2 cellular contexts compared by ENCODE assay signal in the genomic region with DNA sequence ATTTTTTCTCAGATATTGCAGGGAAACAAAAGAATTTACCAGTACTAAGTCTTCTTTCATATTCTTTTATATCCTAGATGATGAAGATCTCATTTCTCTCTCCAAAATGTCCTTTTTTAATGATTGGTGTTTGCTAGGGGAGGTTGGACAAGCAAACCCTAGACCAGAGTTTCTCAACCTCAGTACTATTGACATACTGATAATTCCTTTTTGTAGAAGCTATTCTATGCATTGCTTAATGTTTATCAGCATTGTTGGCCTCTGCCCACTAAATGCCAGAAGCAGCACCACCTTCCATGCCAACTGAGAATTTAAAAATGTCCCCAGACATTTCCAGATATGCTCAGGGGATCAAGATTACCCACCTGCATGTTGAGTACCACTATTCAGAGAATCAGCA.
TF ChIP-seq lines count a peak whose summit lies in the region.

No MANE protein-coding gene starts in this region.

TF ChIP-seq in liver, 16 proteins besides CTCF, POLR2A, EP300 and RAD21 (continued from another document):
- TF ChIP-seq, protein P1, sequence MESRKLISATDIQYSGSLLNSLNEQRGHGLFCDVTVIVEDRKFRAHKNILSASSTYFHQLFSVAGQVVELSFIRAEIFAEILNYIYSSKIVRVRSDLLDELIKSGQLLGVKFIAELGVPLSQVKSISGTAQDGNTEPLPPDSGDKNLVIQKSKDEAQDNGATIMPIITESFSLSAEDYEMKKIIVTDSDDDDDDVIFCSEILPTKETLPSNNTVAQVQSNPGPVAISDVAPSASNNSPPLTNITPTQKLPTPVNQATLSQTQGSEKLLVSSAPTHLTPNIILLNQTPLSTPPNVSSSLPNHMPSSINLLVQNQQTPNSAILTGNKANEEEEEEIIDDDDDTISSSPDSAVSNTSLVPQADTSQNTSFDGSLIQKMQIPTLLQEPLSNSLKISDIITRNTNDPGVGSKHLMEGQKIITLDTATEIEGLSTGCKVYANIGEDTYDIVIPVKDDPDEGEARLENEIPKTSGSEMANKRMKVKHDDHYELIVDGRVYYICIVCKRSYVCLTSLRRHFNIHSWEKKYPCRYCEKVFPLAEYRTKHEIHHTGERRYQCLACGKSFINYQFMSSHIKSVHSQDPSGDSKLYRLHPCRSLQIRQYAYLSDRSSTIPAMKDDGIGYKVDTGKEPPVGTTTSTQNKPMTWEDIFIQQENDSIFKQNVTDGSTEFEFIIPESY (IDR thresholded peaks at IDR 0.05), result no peak
- no peak for TF ChIP-seq EGR1 (IDR thresholded peaks at IDR 0.05; ENCODE audit: low read depth in 2 of 2)
- TF ChIP-seq HNF4A (conservative IDR thresholded peaks at IDR 0.05), result peak; percentile 9 to 32
- TF ChIP-seq SP1 (IDR thresholded peaks at IDR 0.05), result no peak
- TF ChIP-seq FOXA1 (IDR thresholded peaks at IDR 0.05), result no peak
- TF ChIP-seq JUND (IDR thresholded peaks at IDR 0.05), result no peak

TF ChIP-seq in HepG2, 621 proteins besides CTCF, POLR2A, EP300 and RAD21 (continued from another document):
- TF ChIP-seq, protein P2, sequence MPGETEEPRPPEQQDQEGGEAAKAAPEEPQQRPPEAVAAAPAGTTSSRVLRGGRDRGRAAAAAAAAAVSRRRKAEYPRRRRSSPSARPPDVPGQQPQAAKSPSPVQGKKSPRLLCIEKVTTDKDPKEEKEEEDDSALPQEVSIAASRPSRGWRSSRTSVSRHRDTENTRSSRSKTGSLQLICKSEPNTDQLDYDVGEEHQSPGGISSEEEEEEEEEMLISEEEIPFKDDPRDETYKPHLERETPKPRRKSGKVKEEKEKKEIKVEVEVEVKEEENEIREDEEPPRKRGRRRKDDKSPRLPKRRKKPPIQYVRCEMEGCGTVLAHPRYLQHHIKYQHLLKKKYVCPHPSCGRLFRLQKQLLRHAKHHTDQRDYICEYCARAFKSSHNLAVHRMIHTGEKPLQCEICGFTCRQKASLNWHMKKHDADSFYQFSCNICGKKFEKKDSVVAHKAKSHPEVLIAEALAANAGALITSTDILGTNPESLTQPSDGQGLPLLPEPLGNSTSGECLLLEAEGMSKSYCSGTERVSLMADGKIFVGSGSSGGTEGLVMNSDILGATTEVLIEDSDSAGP (CRISPR knock-in tag; IDR thresholded peaks at IDR 0.05; ENCODE audit: borderline replicate concordance), result no peak
- no peak for TF ChIP-seq ZFP82 (CRISPR knock-in tag; IDR thresholded peaks at IDR 0.05; ENCODE audit: borderline replicate concordance)
- TF ChIP-seq HHEX (CRISPR knock-in tag; IDR thresholded peaks at IDR 0.05), result no peak
- no peak for TF ChIP-seq ZMYM2 (CRISPR knock-in tag; IDR thresholded peaks at IDR 0.05)
- TF ChIP-seq ZNF614 (CRISPR knock-in tag; IDR thresholded peaks at IDR 0.05; ENCODE audit: borderline replicate concordance), result no peak
- no peak for TF ChIP-seq RELA (CRISPR knock-in tag; IDR thresholded peaks at IDR 0.05)
